Comparison of ENCODE assay signal across 8 cellular contexts in genomic region chr2:130372055-130372832, GRCh38. TPM values are rescaled to one million over a fixed set of nuclear protein-coding genes. Genes with fewer than 3 reads are reported as not detected.
A peak's percentile ranks its signal among the peaks of the same experiment; 100 is the strongest.
DNase-seq lines count a peak whose midpoint lies in the region; ATAC-seq and TF ChIP-seq lines count a peak whose summit lies in the region.

No MANE protein-coding gene starts in this region.

- H3K27ac ChIP-seq in duodenal mucosa (ENCODE audit: low read depth, low read length) (peak overlapping the region; percentile 64), lower lobe of right lung (peak overlapping the region; percentile 91)

- DNase-seq in AG10803 (ENCODE audit: low read depth) (peak; percentile 84), NCI-H345 (lab: John Stamatoyannopoulos, UW) (peak; percentile 82), lower lobe of right lung (peak; percentile 95)
- peak; percentile 50 for DNase-seq in activated CD4-positive, alpha-beta T cell treated with anti-CD3 and anti-CD28 coated beads, Interleukin-2, amount 50 U/mL, for 24 hours (ENCODE audit: low read depth in 1 of 2, low spot score in 1 of 2)
- DNase-seq in stimulated activated CD4-positive, alpha-beta T cell treated with anti-CD3 and anti-CD28 coated beads, TNF-alpha, amount 100 ng/mL, for 24 hours (ENCODE audit: low read depth in 3 of 3) = peak; percentile 42 to 76 (median 44)

- H3K36me3 ChIP-seq in duodenal mucosa (ENCODE audit: control insufficient read depth in 1 of 2, insufficient read depth in 2 of 2, low read length in 2 of 2) (peaks cover 3 to 5% of the 10 kb centered on the region in 2 donors), lower lobe of right lung (peaks cover 7% of the 10 kb centered on the region)

- H3K9me3 ChIP-seq in duodenal mucosa (ENCODE audit: control insufficient read depth in 1 of 2, low read length in 2 of 2) (no peaks in the 10 kb centered on the region), lower lobe of right lung (no peaks in the 10 kb centered on the region)

- H3K9ac ChIP-seq in duodenal mucosa (ENCODE audit: low read depth in 1 of 2, low read length in 2 of 2) = peak overlapping the region; percentile 65 to 74

- H3K4me1 ChIP-seq in duodenal mucosa (ENCODE audit: control insufficient read depth in 1 of 2, insufficient read depth in 2 of 2, low read length in 2 of 2) (peaks cover 13 to 35% of the 10 kb centered on the region in 2 donors), lower lobe of right lung (peaks cover 63% of the 10 kb centered on the region)

- H3K27me3 ChIP-seq in duodenal mucosa (ENCODE audit: control insufficient read depth in 1 of 2, insufficient read depth in 2 of 2, low read length in 2 of 2) = no peaks in the 10 kb centered on the region
- H3K27me3 ChIP-seq in lower lobe of right lung (ENCODE audit: low read depth) = no peaks in the 10 kb centered on the region

- H3K4me3 ChIP-seq in AG10803 (ENCODE audit: low read length) (peak overlapping the region; percentile 97), duodenal mucosa (ENCODE audit: low read depth in 1 of 2, low read length in 2 of 2) (peak overlapping the region; percentile 80 to 88), lower lobe of right lung (peak overlapping the region; percentile 72)

- intact Hi-C loops in lower lobe of right lung (cut with DNase I) = no loop called here

- ATAC-seq in GM18861 (IDR thresholded peaks at IDR 0.05; ENCODE audit: unreplicated experiment) = peak; percentile 59
- peak; percentile 77 for ATAC-seq in HG03064 (IDR thresholded peaks at IDR 0.05; ENCODE audit: low read depth, unreplicated experiment)
- ATAC-seq in lower lobe of right lung = peak; percentile 97 to 98

- TF ChIP-seq CTCF in AG10803 (conservative IDR thresholded peaks at IDR 0.05; ENCODE audit: low read length) = peak; percentile 53
- peak; percentile 95 for TF ChIP-seq CTCF in lower lobe of right lung (IDR thresholded peaks at IDR 0.05)

RNA-seq across cellular contexts. Expression of gene PTPN18, which starts 16.4 kb away (rescaled TPM):
- 74.1 TPM for total RNA-seq in lower lobe of right lung

RNA-seq across cellular contexts. Expression of gene IMP4, which starts 29.5 kb away (rescaled TPM):
- total RNA-seq in lower lobe of right lung = 55.9 TPM

Comparison
In these comparisons a context has a peak if more than half of its experiments do, and no peak if none do; other contexts are left out.
1. Peak in every context shown above with its lines: DNase-seq, ATAC-seq, H3K4me3 ChIP-seq and H3K27ac ChIP-seq.
2. DNase-seq: peak in every context shown above with its lines; median percentile 95 in lower lobe of right lung; 84 in AG10803; 82 in NCI-H345; 50 in activated CD4-positive, alpha-beta T cell treated with anti-CD3 and anti-CD28 coated beads, Interleukin-2, amount 50 U/mL, for 24 hours; 44 in stimulated activated CD4-positive, alpha-beta T cell treated with anti-CD3 and anti-CD28 coated beads, TNF-alpha, amount 100 ng/mL, for 24 hours.